In the genomic region with DNA sequence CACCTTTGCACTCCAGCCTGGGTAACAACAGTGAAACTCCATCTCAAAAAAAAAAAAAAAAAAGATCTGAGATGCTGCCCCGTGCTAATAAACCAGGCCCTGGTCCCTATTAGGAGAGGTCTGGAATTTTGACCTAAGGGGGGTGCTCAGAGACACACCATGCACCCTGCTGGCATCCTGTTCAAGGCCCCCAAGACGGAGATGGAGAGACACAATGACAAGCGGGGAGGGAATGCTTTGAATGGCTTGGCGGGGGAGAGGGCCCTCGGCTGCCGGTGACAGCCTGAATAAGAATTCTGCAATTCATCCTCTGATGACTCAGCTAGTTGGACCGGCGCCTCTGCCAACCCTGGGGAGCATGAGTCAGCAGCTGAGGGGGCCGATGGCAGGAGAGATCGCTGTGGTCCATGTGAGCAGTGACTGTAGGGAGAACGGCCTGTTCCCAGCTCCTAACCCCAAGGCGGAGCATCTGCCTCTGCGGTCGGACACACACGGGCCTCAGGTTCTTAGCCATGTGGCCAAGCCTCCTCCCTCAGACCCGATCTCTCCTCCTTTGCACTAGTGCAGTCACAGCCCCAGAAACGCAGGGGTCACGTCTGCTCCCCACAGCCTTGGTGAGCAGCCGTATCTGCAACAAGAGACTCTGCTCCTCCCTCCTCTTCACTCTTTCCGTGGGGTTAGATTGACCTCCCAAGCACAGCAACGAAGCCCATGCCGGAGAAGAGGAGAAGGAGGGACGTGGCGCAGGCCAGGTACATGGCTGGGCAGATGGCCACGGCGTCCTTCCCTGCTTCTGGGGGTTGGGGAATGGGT, we compare ENCODE assay signal across 1 cellular context.
A peak's percentile ranks its signal among the peaks of the same experiment; 100 is the strongest.
TF ChIP-seq lines count a peak whose summit lies in the region.

No MANE protein-coding gene starts in this region.

TF ChIP-seq in HepG2, 621 proteins besides CTCF, POLR2A, EP300 and RAD21 (continued from another document and continues in another):
- TF ChIP-seq, protein P1, sequence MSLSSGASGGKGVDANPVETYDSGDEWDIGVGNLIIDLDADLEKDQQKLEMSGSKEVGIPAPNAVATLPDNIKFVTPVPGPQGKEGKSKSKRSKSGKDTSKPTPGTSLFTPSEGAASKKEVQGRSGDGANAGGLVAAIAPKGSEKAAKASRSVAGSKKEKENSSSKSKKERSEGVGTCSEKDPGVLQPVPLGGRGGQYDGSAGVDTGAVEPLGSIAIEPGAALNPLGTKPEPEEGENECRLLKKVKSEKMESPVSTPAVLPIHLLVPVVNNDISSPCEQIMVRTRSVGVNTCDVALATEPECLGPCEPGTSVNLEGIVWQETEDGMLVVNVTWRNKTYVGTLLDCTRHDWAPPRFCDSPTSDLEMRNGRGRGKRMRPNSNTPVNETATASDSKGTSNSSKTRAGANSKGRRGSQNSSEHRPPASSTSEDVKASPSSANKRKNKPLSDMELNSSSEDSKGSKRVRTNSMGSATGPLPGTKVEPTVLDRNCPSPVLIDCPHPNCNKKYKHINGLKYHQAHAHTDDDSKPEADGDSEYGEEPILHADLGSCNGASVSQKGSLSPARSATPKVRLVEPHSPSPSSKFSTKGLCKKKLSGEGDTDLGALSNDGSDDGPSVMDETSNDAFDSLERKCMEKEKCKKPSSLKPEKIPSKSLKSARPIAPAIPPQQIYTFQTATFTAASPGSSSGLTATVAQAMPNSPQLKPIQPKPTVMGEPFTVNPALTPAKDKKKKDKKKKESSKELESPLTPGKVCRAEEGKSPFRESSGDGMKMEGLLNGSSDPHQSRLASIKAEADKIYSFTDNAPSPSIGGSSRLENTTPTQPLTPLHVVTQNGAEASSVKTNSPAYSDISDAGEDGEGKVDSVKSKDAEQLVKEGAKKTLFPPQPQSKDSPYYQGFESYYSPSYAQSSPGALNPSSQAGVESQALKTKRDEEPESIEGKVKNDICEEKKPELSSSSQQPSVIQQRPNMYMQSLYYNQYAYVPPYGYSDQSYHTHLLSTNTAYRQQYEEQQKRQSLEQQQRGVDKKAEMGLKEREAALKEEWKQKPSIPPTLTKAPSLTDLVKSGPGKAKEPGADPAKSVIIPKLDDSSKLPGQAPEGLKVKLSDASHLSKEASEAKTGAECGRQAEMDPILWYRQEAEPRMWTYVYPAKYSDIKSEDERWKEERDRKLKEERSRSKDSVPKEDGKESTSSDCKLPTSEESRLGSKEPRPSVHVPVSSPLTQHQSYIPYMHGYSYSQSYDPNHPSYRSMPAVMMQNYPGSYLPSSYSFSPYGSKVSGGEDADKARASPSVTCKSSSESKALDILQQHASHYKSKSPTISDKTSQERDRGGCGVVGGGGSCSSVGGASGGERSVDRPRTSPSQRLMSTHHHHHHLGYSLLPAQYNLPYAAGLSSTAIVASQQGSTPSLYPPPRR (CRISPR knock-in tag; IDR thresholded peaks at IDR 0.05; ENCODE audit: borderline replicate concordance), result no peak
- no peak for TF ChIP-seq ZBTB42 (CRISPR knock-in tag; IDR thresholded peaks at IDR 0.05)
- no peak for TF ChIP-seq ZNF446 (CRISPR knock-in tag; IDR thresholded peaks at IDR 0.05)
- TF ChIP-seq, protein P2, sequence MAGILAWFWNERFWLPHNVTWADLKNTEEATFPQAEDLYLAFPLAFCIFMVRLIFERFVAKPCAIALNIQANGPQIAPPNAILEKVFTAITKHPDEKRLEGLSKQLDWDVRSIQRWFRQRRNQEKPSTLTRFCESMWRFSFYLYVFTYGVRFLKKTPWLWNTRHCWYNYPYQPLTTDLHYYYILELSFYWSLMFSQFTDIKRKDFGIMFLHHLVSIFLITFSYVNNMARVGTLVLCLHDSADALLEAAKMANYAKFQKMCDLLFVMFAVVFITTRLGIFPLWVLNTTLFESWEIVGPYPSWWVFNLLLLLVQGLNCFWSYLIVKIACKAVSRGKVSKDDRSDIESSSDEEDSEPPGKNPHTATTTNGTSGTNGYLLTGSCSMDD (CRISPR knock-in tag; IDR thresholded peaks at IDR 0.05), result no peak
- TF ChIP-seq ZNF850 (CRISPR knock-in tag; conservative IDR thresholded peaks at IDR 0.05), result no peak
- TF ChIP-seq ATF4 (CRISPR knock-in tag; IDR thresholded peaks at IDR 0.05), result no peak
- 0 out of 2 replicates have a peak, but pooled peaks have one; percentile 27 for TF ChIP-seq ZNF512B (CRISPR knock-in tag; IDR thresholded peaks at IDR 0.05; ENCODE audit: borderline replicate concordance)
- 0 out of 2 replicates have a peak, but pooled peaks have one; percentile 63 for TF ChIP-seq ZNF543 (CRISPR knock-in tag; IDR thresholded peaks at IDR 0.05)
- no peak for TF ChIP-seq ZNF510 (CRISPR knock-in tag; IDR thresholded peaks at IDR 0.05; ENCODE audit: low read depth)
- TF ChIP-seq GMEB2 (CRISPR knock-in tag; IDR thresholded peaks at IDR 0.05; ENCODE audit: low read depth), result no peak
- TF ChIP-seq TBP (CRISPR knock-in tag; IDR thresholded peaks at IDR 0.05), result no peak
- peak; percentile 41; the same call in 1 of the 2 replicates for TF ChIP-seq NCOR1 (IDR thresholded peaks at IDR 0.05; ENCODE audit: borderline replicate concordance, low read length)
- TF ChIP-seq PTBP1 (IDR thresholded peaks at IDR 0.05; ENCODE audit: low read depth, low read length, poor library complexity, severe bottlenecking), result no peak
- TF ChIP-seq SIN3A (IDR thresholded peaks at IDR 0.05; ENCODE audit: borderline replicate concordance, low read depth, low read length), result peak; percentile 90; the same call in 1 of the 2 replicates
- peak; percentile 58; the same call in 1 of the 2 replicates for TF ChIP-seq ZNF792 (CRISPR knock-in tag; IDR thresholded peaks at IDR 0.05)
- TF ChIP-seq ZNF558 (CRISPR knock-in tag; IDR thresholded peaks at IDR 0.05; ENCODE audit: borderline replicate concordance), result no peak
- TF ChIP-seq SP5 (CRISPR knock-in tag; IDR thresholded peaks at IDR 0.05; ENCODE audit: borderline replicate concordance, low read depth), result no peak
- TF ChIP-seq TCF12 (IDR thresholded peaks at IDR 0.05), result no peak
- TF ChIP-seq TCF12 (CRISPR knock-in tag; IDR thresholded peaks at IDR 0.05), result no peak
- no peak for TF ChIP-seq SMYD3 (CRISPR knock-in tag; IDR thresholded peaks at IDR 0.05)
- peak; percentile 80; the same call in 1 of the 2 replicates for TF ChIP-seq HBP1 (CRISPR knock-in tag; IDR thresholded peaks at IDR 0.05; ENCODE audit: low read depth)
- TF ChIP-seq BCL6 (CRISPR knock-in tag; IDR thresholded peaks at IDR 0.05), result no peak; the same call in 1 of the 2 replicates
- peak; percentile 98 to 100 for TF ChIP-seq MAFK (conservative IDR thresholded peaks at IDR 0.05 in 1 of 2, IDR thresholded peaks at IDR 0.05 in 1 of 2; ENCODE audit: low read length in 2 of 2)
- no peak for TF ChIP-seq ZNF781 (CRISPR knock-in tag; IDR thresholded peaks at IDR 0.05; ENCODE audit: borderline replicate concordance, not compliant biosample characterization)
- TF ChIP-seq ZNF468 (CRISPR knock-in tag; IDR thresholded peaks at IDR 0.05), result no peak
- no peak for TF ChIP-seq TCF7L2 (IDR thresholded peaks at IDR 0.05; ENCODE audit: low read depth, low read length)
- TF ChIP-seq, protein P3, sequence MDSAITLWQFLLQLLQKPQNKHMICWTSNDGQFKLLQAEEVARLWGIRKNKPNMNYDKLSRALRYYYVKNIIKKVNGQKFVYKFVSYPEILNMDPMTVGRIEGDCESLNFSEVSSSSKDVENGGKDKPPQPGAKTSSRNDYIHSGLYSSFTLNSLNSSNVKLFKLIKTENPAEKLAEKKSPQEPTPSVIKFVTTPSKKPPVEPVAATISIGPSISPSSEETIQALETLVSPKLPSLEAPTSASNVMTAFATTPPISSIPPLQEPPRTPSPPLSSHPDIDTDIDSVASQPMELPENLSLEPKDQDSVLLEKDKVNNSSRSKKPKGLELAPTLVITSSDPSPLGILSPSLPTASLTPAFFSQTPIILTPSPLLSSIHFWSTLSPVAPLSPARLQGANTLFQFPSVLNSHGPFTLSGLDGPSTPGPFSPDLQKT (CRISPR knock-in tag; IDR thresholded peaks at IDR 0.05; ENCODE audit: borderline replicate concordance), result no peak
- no peak for TF ChIP-seq TOE1 (CRISPR knock-in tag; IDR thresholded peaks at IDR 0.05)
- no peak; the same call in 1 of the 2 replicates for TF ChIP-seq DPF2 (CRISPR knock-in tag; IDR thresholded peaks at IDR 0.05; ENCODE audit: borderline replicate concordance, low read depth)
- TF ChIP-seq CBX5 (CRISPR knock-in tag; IDR thresholded peaks at IDR 0.05; ENCODE audit: borderline replicate concordance), result peak; percentile 38; the same call in 1 of the 2 replicates
- TF ChIP-seq HNF1A (IDR thresholded peaks at IDR 0.05; ENCODE audit: low read depth), result no peak
- 0 out of 2 replicates have a peak, but pooled peaks have one; percentile 13 for TF ChIP-seq HNF1A (CRISPR knock-in tag; IDR thresholded peaks at IDR 0.05; ENCODE audit: borderline replicate concordance)
